ENCODE assay signal across 1 cellular context in the genomic region with DNA sequence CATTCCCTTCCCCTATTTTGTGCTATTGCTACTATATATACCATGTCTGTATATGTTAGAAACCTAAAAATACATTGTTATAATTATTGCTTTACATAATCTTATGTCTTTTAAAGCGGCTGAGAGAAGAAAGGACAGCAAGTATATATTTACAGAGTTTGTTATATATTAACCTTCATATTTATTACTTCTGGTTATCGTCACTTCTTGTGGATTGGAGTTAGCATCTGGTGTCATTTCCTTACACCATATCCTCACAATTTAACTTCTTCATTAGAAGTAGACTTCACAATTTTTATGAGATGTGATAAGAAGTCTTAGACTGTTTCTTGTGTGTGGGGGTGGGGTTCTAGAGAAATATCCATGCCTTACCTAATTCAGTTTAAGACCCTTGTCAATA.
TF ChIP-seq lines count a peak whose summit lies in the region.

No MANE protein-coding gene starts in this region.

TF ChIP-seq in GM23338, 12 proteins besides CTCF, POLR2A, EP300 and RAD21 (continued from another document):
- TF ChIP-seq, protein P1, sequence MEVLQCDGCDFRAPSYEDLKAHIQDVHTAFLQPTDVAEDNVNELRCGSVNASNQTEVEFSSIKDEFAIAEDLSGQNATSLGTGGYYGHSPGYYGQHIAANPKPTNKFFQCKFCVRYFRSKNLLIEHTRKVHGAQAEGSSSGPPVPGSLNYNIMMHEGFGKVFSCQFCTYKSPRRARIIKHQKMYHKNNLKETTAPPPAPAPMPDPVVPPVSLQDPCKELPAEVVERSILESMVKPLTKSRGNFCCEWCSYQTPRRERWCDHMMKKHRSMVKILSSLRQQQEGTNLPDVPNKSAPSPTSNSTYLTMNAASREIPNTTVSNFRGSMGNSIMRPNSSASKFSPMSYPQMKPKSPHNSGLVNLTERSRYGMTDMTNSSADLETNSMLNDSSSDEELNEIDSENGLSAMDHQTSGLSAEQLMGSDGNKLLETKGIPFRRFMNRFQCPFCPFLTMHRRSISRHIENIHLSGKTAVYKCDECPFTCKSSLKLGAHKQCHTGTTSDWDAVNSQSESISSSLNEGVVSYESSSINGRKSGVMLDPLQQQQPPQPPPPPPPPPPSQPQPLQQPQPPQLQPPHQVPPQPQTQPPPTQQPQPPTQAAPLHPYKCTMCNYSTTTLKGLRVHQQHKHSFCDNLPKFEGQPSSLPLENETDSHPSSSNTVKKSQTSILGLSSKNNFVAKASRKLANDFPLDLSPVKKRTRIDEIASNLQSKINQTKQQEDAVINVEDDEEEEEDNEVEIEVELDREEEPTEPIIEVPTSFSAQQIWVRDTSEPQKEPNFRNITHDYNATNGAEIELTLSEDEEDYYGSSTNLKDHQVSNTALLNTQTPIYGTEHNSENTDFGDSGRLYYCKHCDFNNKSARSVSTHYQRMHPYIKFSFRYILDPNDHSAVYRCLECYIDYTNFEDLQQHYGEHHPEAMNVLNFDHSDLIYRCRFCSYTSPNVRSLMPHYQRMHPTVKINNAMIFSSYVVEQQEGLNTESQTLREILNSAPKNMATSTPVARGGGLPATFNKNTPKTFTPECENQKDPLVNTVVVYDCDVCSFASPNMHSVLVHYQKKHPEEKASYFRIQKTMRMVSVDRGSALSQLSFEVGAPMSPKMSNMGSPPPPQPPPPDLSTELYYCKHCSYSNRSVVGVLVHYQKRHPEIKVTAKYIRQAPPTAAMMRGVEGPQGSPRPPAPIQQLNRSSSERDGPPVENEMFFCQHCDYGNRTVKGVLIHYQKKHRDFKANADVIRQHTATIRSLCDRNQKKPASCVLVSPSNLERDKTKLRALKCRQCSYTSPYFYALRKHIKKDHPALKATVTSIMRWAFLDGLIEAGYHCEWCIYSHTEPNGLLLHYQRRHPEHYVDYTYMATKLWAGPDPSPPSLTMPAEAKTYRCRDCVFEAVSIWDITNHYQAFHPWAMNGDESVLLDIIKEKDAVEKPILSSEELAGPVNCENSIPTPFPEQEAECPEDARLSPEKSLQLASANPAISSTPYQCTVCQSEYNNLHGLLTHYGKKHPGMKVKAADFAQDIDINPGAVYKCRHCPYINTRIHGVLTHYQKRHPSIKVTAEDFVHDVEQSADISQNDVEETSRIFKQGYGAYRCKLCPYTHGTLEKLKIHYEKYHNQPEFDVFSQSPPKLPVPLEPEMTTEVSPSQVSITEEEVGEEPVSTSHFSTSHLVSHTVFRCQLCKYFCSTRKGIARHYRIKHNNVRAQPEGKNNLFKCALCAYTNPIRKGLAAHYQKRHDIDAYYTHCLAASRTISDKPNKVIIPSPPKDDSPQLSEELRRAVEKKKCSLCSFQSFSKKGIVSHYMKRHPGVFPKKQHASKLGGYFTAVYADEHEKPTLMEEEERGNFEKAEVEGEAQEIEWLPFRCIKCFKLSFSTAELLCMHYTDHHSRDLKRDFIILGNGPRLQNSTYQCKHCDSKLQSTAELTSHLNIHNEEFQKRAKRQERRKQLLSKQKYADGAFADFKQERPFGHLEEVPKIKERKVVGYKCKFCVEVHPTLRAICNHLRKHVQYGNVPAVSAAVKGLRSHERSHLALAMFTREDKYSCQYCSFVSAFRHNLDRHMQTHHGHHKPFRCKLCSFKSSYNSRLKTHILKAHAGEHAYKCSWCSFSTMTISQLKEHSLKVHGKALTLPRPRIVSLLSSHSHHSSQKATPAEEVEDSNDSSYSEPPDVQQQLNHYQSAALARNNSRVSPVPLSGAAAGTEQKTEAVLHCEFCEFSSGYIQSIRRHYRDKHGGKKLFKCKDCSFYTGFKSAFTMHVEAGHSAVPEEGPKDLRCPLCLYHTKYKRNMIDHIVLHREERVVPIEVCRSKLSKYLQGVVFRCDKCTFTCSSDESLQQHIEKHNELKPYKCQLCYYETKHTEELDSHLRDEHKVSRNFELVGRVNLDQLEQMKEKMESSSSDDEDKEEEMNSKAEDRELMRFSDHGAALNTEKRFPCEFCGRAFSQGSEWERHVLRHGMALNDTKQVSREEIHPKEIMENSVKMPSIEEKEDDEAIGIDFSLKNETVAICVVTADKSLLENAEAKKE (CRISPR knock-in tag; IDR thresholded peaks at IDR 0.05), result no peak
- TF ChIP-seq POLR2AphosphoS5 (IDR thresholded peaks at IDR 0.05; ENCODE audit: low read depth), result no peak
- TF ChIP-seq, protein P2, sequence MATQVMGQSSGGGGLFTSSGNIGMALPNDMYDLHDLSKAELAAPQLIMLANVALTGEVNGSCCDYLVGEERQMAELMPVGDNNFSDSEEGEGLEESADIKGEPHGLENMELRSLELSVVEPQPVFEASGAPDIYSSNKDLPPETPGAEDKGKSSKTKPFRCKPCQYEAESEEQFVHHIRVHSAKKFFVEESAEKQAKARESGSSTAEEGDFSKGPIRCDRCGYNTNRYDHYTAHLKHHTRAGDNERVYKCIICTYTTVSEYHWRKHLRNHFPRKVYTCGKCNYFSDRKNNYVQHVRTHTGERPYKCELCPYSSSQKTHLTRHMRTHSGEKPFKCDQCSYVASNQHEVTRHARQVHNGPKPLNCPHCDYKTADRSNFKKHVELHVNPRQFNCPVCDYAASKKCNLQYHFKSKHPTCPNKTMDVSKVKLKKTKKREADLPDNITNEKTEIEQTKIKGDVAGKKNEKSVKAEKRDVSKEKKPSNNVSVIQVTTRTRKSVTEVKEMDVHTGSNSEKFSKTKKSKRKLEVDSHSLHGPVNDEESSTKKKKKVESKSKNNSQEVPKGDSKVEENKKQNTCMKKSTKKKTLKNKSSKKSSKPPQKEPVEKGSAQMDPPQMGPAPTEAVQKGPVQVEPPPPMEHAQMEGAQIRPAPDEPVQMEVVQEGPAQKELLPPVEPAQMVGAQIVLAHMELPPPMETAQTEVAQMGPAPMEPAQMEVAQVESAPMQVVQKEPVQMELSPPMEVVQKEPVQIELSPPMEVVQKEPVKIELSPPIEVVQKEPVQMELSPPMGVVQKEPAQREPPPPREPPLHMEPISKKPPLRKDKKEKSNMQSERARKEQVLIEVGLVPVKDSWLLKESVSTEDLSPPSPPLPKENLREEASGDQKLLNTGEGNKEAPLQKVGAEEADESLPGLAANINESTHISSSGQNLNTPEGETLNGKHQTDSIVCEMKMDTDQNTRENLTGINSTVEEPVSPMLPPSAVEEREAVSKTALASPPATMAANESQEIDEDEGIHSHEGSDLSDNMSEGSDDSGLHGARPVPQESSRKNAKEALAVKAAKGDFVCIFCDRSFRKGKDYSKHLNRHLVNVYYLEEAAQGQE (IDR thresholded peaks at IDR 0.05; ENCODE audit: unreplicated experiment), result no peak
- no peak for TF ChIP-seq ZNF331 (CRISPR knock-in tag; IDR thresholded peaks at IDR 0.05; ENCODE audit: low read depth)
- no peak for TF ChIP-seq STAT1 (IDR thresholded peaks at IDR 0.05; ENCODE audit: unreplicated experiment)
- TF ChIP-seq NANOG (IDR thresholded peaks at IDR 0.05; ENCODE audit: borderline replicate concordance), result no peak
